Comparison of ENCODE assay signal across 26 cellular contexts in the genomic region with DNA sequence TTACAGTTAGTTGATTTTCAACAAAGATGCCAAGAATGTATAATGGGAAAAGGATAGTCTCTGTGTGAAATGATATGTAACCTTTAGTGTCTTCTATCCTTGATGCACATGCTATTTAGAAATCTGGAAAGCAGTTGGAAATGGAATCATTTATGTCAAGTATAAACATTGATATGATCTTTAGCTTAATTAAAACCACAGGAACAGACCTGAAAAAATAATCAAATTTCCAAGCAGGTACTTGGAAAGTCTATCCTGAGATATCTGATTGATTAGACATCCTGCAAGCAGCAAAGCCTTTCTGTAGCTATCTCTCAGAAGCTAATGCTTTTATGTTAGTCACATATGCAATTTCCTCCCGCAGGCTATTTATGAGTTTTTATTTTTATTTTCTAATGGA.
"Had no signal": no experiment of that assay in that cellular context is flagged by ENCODE, and none has a peak within 500 bp of the region (broad histone marks: within the 10 kb centered on the region; RNA-seq: fewer than 3 reads in every experiment).

No MANE protein-coding gene starts in this region.

- H3K9ac ChIP-seq: KMS-11 had no signal

- H3K27ac ChIP-seq: KMS-11, PC-9, RWPE1, SJCRH30 had no signal

- H3K4me3 ChIP-seq: PC-9, SJCRH30 had no signal

- H3K27me3 ChIP-seq: SJCRH30 had no signal

- H2AFZ ChIP-seq: PC-9 had no signal

- DNase-seq: Karpas-422, KBM-7, MM.1S, MV-4-11, NCI-H1092, NCI-H1105, NCI-H1417 treated with DMSO at 0.1 percent for 48 hours, NCI-H1694 treated with DMSO at 0.1 percent for 48 hours, NCI-H187 treated with DMSO at 0.1 percent for 48 hours, NCI-H2029, NCI-H2081, NCI-H2171 treated with DMSO at 0.1 percent for 48 hours, NCI-H2227 treated with DMSO at 0.1 percent for 48 hours, NCI-H345, NCI-H446, NCI-H510A treated with DMSO at 0.1 percent for 48 hours, NCI-H524 treated with DMSO at 0.1 percent for 48 hours, NCI-H526 treated with DMSO at 0.1 percent for 48 hours, NCI-H774, PC-9, SHP77, SIG-M5, SJCRH30, SW 1271 had no signal

- H3K4me2 ChIP-seq: KMS-11, PC-9 had no signal

- H3K9me3 ChIP-seq: SJCRH30 had no signal

- H3K4me1 ChIP-seq: SJCRH30 had no signal

- H3K36me3 ChIP-seq: SJCRH30 had no signal
